In the genomic region with DNA sequence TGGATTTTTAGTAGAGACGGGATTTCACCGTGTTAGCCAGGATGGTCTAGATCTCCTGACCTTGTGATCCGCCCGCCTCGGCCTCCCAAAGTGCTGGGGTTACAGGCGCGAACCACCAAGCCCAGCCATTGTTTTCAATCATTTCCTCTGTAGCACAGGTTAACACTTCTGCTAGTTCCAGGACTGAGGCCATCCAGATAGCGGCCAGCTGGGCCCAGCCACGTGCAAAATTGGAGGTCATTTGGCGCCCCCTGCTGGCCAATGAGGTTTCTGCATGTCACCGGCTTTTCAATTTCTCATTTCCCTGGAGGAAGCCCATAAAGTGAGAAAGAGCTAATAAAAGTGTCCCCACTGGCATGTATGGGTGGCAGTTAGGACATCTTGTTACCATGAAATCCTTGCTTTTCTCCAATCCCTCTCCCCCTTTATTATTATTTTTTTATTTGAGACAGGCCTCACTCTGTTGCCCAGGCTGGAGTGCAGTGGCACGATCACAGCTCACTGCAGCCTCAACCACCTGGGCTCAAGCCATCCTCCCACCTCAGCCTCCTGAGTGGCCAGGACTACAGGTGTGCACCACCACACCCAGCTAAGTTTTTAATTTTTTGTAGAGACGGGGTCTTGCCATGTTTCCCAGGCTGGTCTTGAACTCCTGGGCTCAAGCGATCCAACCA, we compare ENCODE assay signal across 8 cellular contexts. TPM values are rescaled to one million over a fixed set of nuclear protein-coding genes. Genes with fewer than 3 reads are reported as not detected.
A peak's percentile ranks its signal among the peaks of the same experiment; 100 is the strongest.
DNase-seq lines count a peak whose midpoint lies in the region; ATAC-seq and TF ChIP-seq lines count a peak whose summit lies in the region.
"Not testable (repeated sequence)": the region's sequence is repeated elsewhere in the genome, so short reads cannot be mapped to it uniquely, and the experiment has no call there.

No MANE protein-coding gene starts in this region.

- intact Hi-C loops in naive thymus-derived CD4-positive, alpha-beta T cell (cut with micrococcal nuclease), result loop anchor here (1.0 kb wide), 6 partner anchors 59 to 813 kb away; no protein-coding TSS in a partner anchor

- not testable (repeated sequence) for H3K9me3 Mint-ChIP-seq in naive thymus-derived CD4-positive, alpha-beta T cell

- not testable (repeated sequence) for H3K4me3 ChIP-seq in fibroblast of mammary gland (ENCODE audit: control insufficient read depth, low read depth, low read length); naive thymus-derived CD4-positive, alpha-beta T cell (ENCODE audit: low read length)

- not testable (repeated sequence) for H3K27me3 ChIP-seq in naive thymus-derived CD4-positive, alpha-beta T cell (ENCODE audit: control insufficient read depth in 2 of 2, insufficient read depth in 2 of 2, low read length in 2 of 2)

- peak; percentile 69 for DNase-seq in COLO668 (lab: John Stamatoyannopoulos, UW; ENCODE audit: unreplicated experiment)
- DNase-seq in GOT3 (lab: John Stamatoyannopoulos, UW), result peak; percentile 20
- peak; percentile 72 for DNase-seq in NCI-H146 (lab: John Stamatoyannopoulos, UW)
- DNase-seq in activated T-helper 9 cell treated with anti-CD3 and anti-CD28 coated beads, Interleukin-2, amount 50 U/mL, for 16 hours (ENCODE audit: low read depth), result peak; percentile 71
- DNase-seq in fibroblast of mammary gland (ENCODE audit: low read depth), result peak; percentile 70
- peak; percentile 47 to 79 (median 66) for DNase-seq in naive thymus-derived CD4-positive, alpha-beta T cell
- peak; percentile 36 to 73 for DNase-seq in stimulated activated CD8-positive, alpha-beta memory T cell treated with anti-CD3 and anti-CD28 coated beads, Interleukin-4, amount 100 ng/mL, for 4 hours (ENCODE audit: low read depth in 2 of 2, low spot score in 1 of 2)

- peak; percentile 73 for TF ChIP-seq CTCF in fibroblast of mammary gland (conservative IDR thresholded peaks at IDR 0.05; ENCODE audit: control insufficient read depth, insufficient read depth, low read depth, low read length)

- not testable (repeated sequence) for H3K27ac ChIP-seq in naive thymus-derived CD4-positive, alpha-beta T cell (ENCODE audit: low read depth, low read length)

- H3K4me3 Mint-ChIP-seq in naive thymus-derived CD4-positive, alpha-beta T cell, result not testable (repeated sequence)

- POLR2A ChIA-PET in naive thymus-derived CD4-positive, alpha-beta T cell (lab: Charles Lee), result interaction anchor here (0.8 kb wide), 1 partner anchor 642 kb away, joined by 3 read pairs; no protein-coding TSS in a partner anchor

- H3K36me3 Mint-ChIP-seq in naive thymus-derived CD4-positive, alpha-beta T cell, result not testable (repeated sequence)

- not testable (repeated sequence) for H3K4me1 ChIP-seq in naive thymus-derived CD4-positive, alpha-beta T cell (ENCODE audit: control insufficient read depth in 2 of 2, insufficient read depth in 2 of 2, low read length in 2 of 2)

- not testable (repeated sequence) for H3K9me3 ChIP-seq in naive thymus-derived CD4-positive, alpha-beta T cell (ENCODE audit: control insufficient read depth in 2 of 3, low read length in 3 of 3)

- CTCF ChIA-PET in naive thymus-derived CD4-positive, alpha-beta T cell (lab: Charles Lee), result interaction anchor here (0.6 to 4.8 kb wide), 19 partner anchors 9 to 813 kb away, joined by 3 to 78 read pairs (median 4); a partner anchor contains a TSS

- not testable (repeated sequence) for H3K4me1 Mint-ChIP-seq in naive thymus-derived CD4-positive, alpha-beta T cell

- H3K27me3 Mint-ChIP-seq in naive thymus-derived CD4-positive, alpha-beta T cell, result not testable (repeated sequence)

- peak overlapping the region in 3 of 9 donors; percentile 13 to 70 (median 19) for H3K27ac Mint-ChIP-seq in naive thymus-derived CD4-positive, alpha-beta T cell

- not testable (repeated sequence) for H3K36me3 ChIP-seq in naive thymus-derived CD4-positive, alpha-beta T cell (ENCODE audit: control insufficient read depth in 2 of 3, insufficient read depth in 3 of 3, low read length in 3 of 3)

- ATAC-seq in SK-N-SH treated with all-trans-retinoic acid at 6 μM for 48 hours, result peak; percentile 93
- ATAC-seq in naive thymus-derived CD4-positive, alpha-beta T cell, result peak; percentile 84

TF ChIP-seq in SK-N-SH treated with all-trans-retinoic acid at 6 μM for 48 hours, 23 proteins besides CTCF, POLR2A, EP300 and RAD21:
- TF ChIP-seq TCF4 (CRISPR knock-in tag; IDR thresholded peaks at IDR 0.05; ENCODE audit: borderline replicate concordance) (0 out of 2 replicates have a peak, but pooled peaks have one; percentile 32), ZNF70 (CRISPR knock-in tag; IDR thresholded peaks at IDR 0.05) (0 out of 2 replicates have a peak, but pooled peaks have one; percentile 7)

RNA-seq across cellular contexts. Expression of a gene that starts 58.2 kb away (rescaled TPM):
- 10 to 100 TPM in 1 of 5 experiments, 1 to 10 TPM in 4; 1.4 to 15.8 (median 2.0) TPM for total RNA-seq in naive thymus-derived CD4-positive, alpha-beta T cell
- polyA plus RNA-seq in naive thymus-derived CD4-positive, alpha-beta T cell, result under 1 TPM; 0.19 to 0.28 TPM

Comparison
In these comparisons a context has a peak if more than half of its experiments do, and no peak if none do; other contexts are left out.
1. DNase-seq: peak in every context shown above with its lines; median percentile 72 in NCI-H146; 71 in activated T-helper 9 cell treated with anti-CD3 and anti-CD28 coated beads, Interleukin-2, amount 50 U/mL, for 16 hours; 70 in fibroblast of mammary gland; 69 in COLO668; 66 in naive thymus-derived CD4-positive, alpha-beta T cell; 54 in stimulated activated CD8-positive, alpha-beta memory T cell treated with anti-CD3 and anti-CD28 coated beads, Interleukin-4, amount 100 ng/mL, for 4 hours; 20 in GOT3.